In genomic region chr10:3476640-3477448, GRCh38 we compare ENCODE assay signal across 19 cellular contexts.
DNase-seq lines count a peak whose midpoint lies in the region; ATAC-seq, FAIRE-seq and TF ChIP-seq lines count a peak whose summit lies in the region.
"Had no signal": no experiment of that assay in that cellular context is flagged by ENCODE, and none has a peak within 500 bp of the region (broad histone marks: within the 10 kb centered on the region; RNA-seq: fewer than 3 reads in every experiment).

No MANE protein-coding gene starts in this region.

- no peak overlapping the region for H3K27ac ChIP-seq in OCI-LY3 (ENCODE audit: low read length)
- peak overlapping the region; percentile 79 for H3K27ac ChIP-seq in GM12878 (ENCODE audit: control insufficient read depth, insufficient read depth)
- no peak overlapping the region for H3K27ac ChIP-seq in hepatocyte
- peak overlapping the region; percentile 47 for H3K27ac ChIP-seq in suprapubic skin
- H3K27ac ChIP-seq: C4-2B, pancreas, thyroid gland had no signal

- SMC1A ChIA-PET in GM12878 (lab: Charles Lee; ENCODE audit: uncharacterized antibody, unreplicated experiment) = no interaction called here

- peaks cover 0 to 5% (median 0%) of the 10 kb centered on the region in 5 donors for H3K27me3 Mint-ChIP-seq in naive thymus-derived CD8-positive, alpha-beta T cell

- no peaks in the 10 kb centered on the region for H3K36me3 ChIP-seq in OCI-LY3 (replicated peaks; ENCODE audit: low read depth, low read length)
- no peaks in the 10 kb centered on the region for H3K36me3 ChIP-seq in GM12878 (ENCODE audit: control insufficient read depth in 2 of 2, insufficient read depth in 2 of 2, low read length in 1 of 2)
- H3K36me3 ChIP-seq in hepatocyte (replicated peaks; ENCODE audit: insufficient read depth, low read depth) = no peaks in the 10 kb centered on the region
- no peaks in the 10 kb centered on the region for H3K36me3 ChIP-seq in suprapubic skin
- H3K36me3 ChIP-seq: pancreas, thyroid gland had no signal

- H3K79me2 ChIP-seq in OCI-LY3 (ENCODE audit: low read length) (no peaks in the 10 kb centered on the region), GM12878 (ENCODE audit: control insufficient read depth, insufficient read depth, low read length) (no peaks in the 10 kb centered on the region), hepatocyte (no peaks in the 10 kb centered on the region)

- no peak overlapping the region for H3K4me3 Mint-ChIP-seq in naive thymus-derived CD8-positive, alpha-beta T cell
- H3K4me3 Mint-ChIP-seq: activated CD4-positive, alpha-beta T cell treated with anti-CD3 and anti-CD28 coated beads, Interleukin-2, amount 10 ng/mL, durations not matched to agents 7 days and 5 days; IgD-negative memory B cell had no signal

- in situ Hi-C loops in GM12878 (cut with MboI) = no loop called here

- TF ChIP-seq POLR2A in GM12878 (IDR thresholded peaks at IDR 0.05; ENCODE audit: low read depth, low read length) = no peak
- TF ChIP-seq POLR2A in suprapubic skin (IDR thresholded peaks at IDR 0.05) = no peak

- H3K36me3 Mint-ChIP-seq in naive thymus-derived CD8-positive, alpha-beta T cell = no peaks in the 10 kb centered on the region

- ATAC-seq in GM12878 = no peak
- no peak for ATAC-seq in GM18868 (IDR thresholded peaks at IDR 0.05; ENCODE audit: unreplicated experiment)
- ATAC-seq in naive thymus-derived CD8-positive, alpha-beta T cell = no peak
- ATAC-seq: pancreas had no signal

- no peak for TF ChIP-seq RAD21 in GM12878 (IDR thresholded peaks at IDR 0.05; ENCODE audit: insufficient read depth, low read depth, low read length)

- H4K20me1 ChIP-seq in OCI-LY3 (ENCODE audit: insufficient read depth, low read length) (no peaks in the 10 kb centered on the region), GM12878 (ENCODE audit: control insufficient read depth, insufficient read depth) (no peaks in the 10 kb centered on the region), hepatocyte (ENCODE audit: insufficient read depth, poor library complexity, severe bottlenecking) (no peaks in the 10 kb centered on the region)

- H3K4me3 ChIP-seq in OCI-LY3 (ENCODE audit: low read length) (no peak overlapping the region), GM12878 (no peak overlapping the region), hepatocyte (no peak overlapping the region), suprapubic skin (no peak overlapping the region)
- H3K4me3 ChIP-seq: pancreas, thyroid gland had no signal

- H3K4me2 ChIP-seq in OCI-LY3 (ENCODE audit: low read length) (peak overlapping the region; percentile 44), GM12878 (ENCODE audit: control insufficient read depth, insufficient read depth) (peak overlapping the region; percentile 9; the same call in 1 of the 2 replicates), hepatocyte (no peak overlapping the region)

- FAIRE-seq in GM12878 (lab: Jason Lieb, UNC) = no peak
- FAIRE-seq: bronchial epithelial cell, pancreas had no signal

- peaks cover 61% of the 10 kb centered on the region for H3K4me1 ChIP-seq in OCI-LY3 (ENCODE audit: low read length)
- peaks cover 30% of the 10 kb centered on the region for H3K4me1 ChIP-seq in GM12878 (ENCODE audit: control insufficient read depth, insufficient read depth, low read length)
- peaks cover 8% of the 10 kb centered on the region for H3K4me1 ChIP-seq in hepatocyte (ENCODE audit: insufficient read depth)
- H3K4me1 ChIP-seq in suprapubic skin = peaks cover 26% of the 10 kb centered on the region
- H3K4me1 ChIP-seq: thyroid gland had no signal

- 79% methylated on average over 12 of the region's 12 CpGs for WGBS in GM12878 (ENCODE audit: insufficient coverage, insufficient replicate concordance, low lambda C conversion rate, missing lambda C conversion rate)
- WGBS in hepatocyte (ENCODE audit: low lambda C conversion rate, missing lambda C conversion rate) = 82% methylated on average over 12 of the region's 12 CpGs
- 90% methylated on average over 12 of the region's 12 CpGs for WGBS in suprapubic skin

- TF ChIP-seq CTCF in OCI-LY3 (IDR thresholded peaks at IDR 0.05; ENCODE audit: low read depth, low read length) (no peak), GM12878 (IDR thresholded peaks at IDR 0.05 in 2 of 3, conservative IDR thresholded peaks at IDR 0.05 in 1 of 3; ENCODE audit: control insufficient read depth in 2 of 3, extremely low read depth in 1 of 3, insufficient read depth in 1 of 3, low read depth in 3 of 3, low read length in 3 of 3) (no peak), hepatocyte (IDR thresholded peaks at IDR 0.05; ENCODE audit: poor library complexity) (peak; percentile 12), suprapubic skin (IDR thresholded peaks at IDR 0.05) (no peak)

- H3K27me3 ChIP-seq in OCI-LY3 (ENCODE audit: low read depth, low read length) (no peaks in the 10 kb centered on the region), GM12878 (replicated peaks in 1 of 2; ENCODE audit: control insufficient read depth in 2 of 2, insufficient read depth in 2 of 2, low read length in 1 of 2) (no peaks in the 10 kb centered on the region), hepatocyte (no peaks in the 10 kb centered on the region), suprapubic skin (no peaks in the 10 kb centered on the region)
- H3K27me3 ChIP-seq: pancreas, thyroid gland had no signal

- H3K9me2 ChIP-seq in hepatocyte (replicated peaks; ENCODE audit: insufficient read depth) = no peaks in the 10 kb centered on the region

- H3K4me1 Mint-ChIP-seq in naive thymus-derived CD8-positive, alpha-beta T cell = peaks cover 10 to 26% (median 16%) of the 10 kb centered on the region in 4 donors

- no peak overlapping the region for H3K27ac Mint-ChIP-seq in naive thymus-derived CD8-positive, alpha-beta T cell
- H3K27ac Mint-ChIP-seq: activated CD4-positive, alpha-beta T cell treated with anti-CD3 and anti-CD28 coated beads, Interleukin-2, amount 10 ng/mL, durations not matched to agents 7 days and 5 days had no signal

- CTCF ChIA-PET in GM12878 (lab: Yijun Ruan, JAX) = no interaction called here

- DNase-seq in GM12878 (ENCODE audit: low read depth, low spot score) (no peak), hepatocyte (ENCODE audit: low spot score) (no peak), suprapubic skin (ENCODE audit: low spot score in 2 of 2) (no peak)
- DNase-seq in activated naive CD4-positive, alpha-beta T cell (lab: John Stamatoyannopoulos, UW) = no peak
- no peak for DNase-seq in naive thymus-derived CD8-positive, alpha-beta T cell
- DNase-seq: activated CD4-positive, alpha-beta T cell treated with anti-CD3 and anti-CD28 coated beads, Interleukin-2, amount 10 ng/mL, durations not matched to agents 7 days and 5 days; activated CD8-positive, alpha-beta memory T cell treated with anti-CD3 and anti-CD28 coated beads, Interleukin-2, amount 50 U/mL, for 48 hours; activated naive CD4-positive, alpha-beta T cell treated with Interleukin-2 at 50 U/mL for 16 hours; effector CD4-positive, alpha-beta T cell; GOT3; NCI-H1930; NCI-H524; pancreas had no signal

- intact Hi-C loops in GM12878 (cut with micrococcal nuclease; ENCODE audit: unreplicated experiment) = loop anchor here (10.0 kb wide), 1 partner anchor 308 kb away; the partner anchor contains the start of gene KLF6

- no peaks in the 10 kb centered on the region for H3K9me3 ChIP-seq in OCI-LY3 (ENCODE audit: insufficient read depth, low read length)
- no peaks in the 10 kb centered on the region; the same call in 2 of the 3 replicates for H3K9me3 ChIP-seq in GM12878 (replicated peaks; ENCODE audit: control insufficient read depth, insufficient read depth, low read length)
- no peaks in the 10 kb centered on the region for H3K9me3 ChIP-seq in hepatocyte (ENCODE audit: low read depth)
- H3K9me3 ChIP-seq in suprapubic skin = no peaks in the 10 kb centered on the region
- H3K9me3 ChIP-seq: pancreas, thyroid gland had no signal

- RAD21 ChIA-PET in GM12878 (lab: Charles Lee; ENCODE audit: unreplicated experiment) = no interaction called here

- H3K9me3 Mint-ChIP-seq in naive thymus-derived CD8-positive, alpha-beta T cell = no peaks in the 10 kb centered on the region

- no peak overlapping the region for H2AFZ ChIP-seq in OCI-LY3 (ENCODE audit: low read depth, low read length)
- peak overlapping the region; percentile 32 for H2AFZ ChIP-seq in GM12878 (ENCODE audit: control insufficient read depth, low read depth, low read length)
- no peak overlapping the region for H2AFZ ChIP-seq in hepatocyte

- POLR2A ChIA-PET in GM12878 (lab: Charles Lee) = interaction anchor here (0.6 kb wide), 1 partner anchor 741 kb away, joined by 3 read pairs; no protein-coding TSS in a partner anchor
- POLR2A ChIA-PET in naive thymus-derived CD8-positive, alpha-beta T cell (lab: Charles Lee) = no interaction called here

- H3K9ac ChIP-seq in OCI-LY3 (ENCODE audit: low read length) (no peak overlapping the region), GM12878 (ENCODE audit: control insufficient read depth, insufficient read depth, low read length) (no peak overlapping the region)

- no TSS peak for BruUV-seq in GM12878 (replicated peaks; lab: Mats Ljungman, UMichigan)

- TF ChIP-seq EP300 in GM12878 (IDR thresholded peaks at IDR 0.05; ENCODE audit: borderline replicate concordance in 1 of 2, control insufficient read depth in 1 of 2, low read depth in 2 of 2, low read length in 2 of 2) (no peak), suprapubic skin (IDR thresholded peaks at IDR 0.05) (no peak)

TF ChIP-seq in GM12878, 131 proteins besides CTCF, POLR2A, EP300 and RAD21 (continues in another document):
- TF ChIP-seq ZNF217 (IDR thresholded peaks at IDR 0.05) = no peak
- TF ChIP-seq ESRRA (IDR thresholded peaks at IDR 0.05; ENCODE audit: low read length) = no peak
- no peak for TF ChIP-seq BRCA1 (IDR thresholded peaks at IDR 0.05; ENCODE audit: low read depth, low read length)
- TF ChIP-seq MYC (IDR thresholded peaks at IDR 0.05; ENCODE audit: insufficient read depth, insufficient read length, insufficient replicate concordance, low read length, severe bottlenecking) = no peak
- no peak for TF ChIP-seq RB1 (IDR thresholded peaks at IDR 0.05; ENCODE audit: borderline replicate concordance)
- TF ChIP-seq SIX5 (IDR thresholded peaks at IDR 0.05; ENCODE audit: low read depth, low read length, severe bottlenecking) = no peak
- TF ChIP-seq CREM (IDR thresholded peaks at IDR 0.05; ENCODE audit: low read depth) = no peak
- no peak for TF ChIP-seq IRF3 (IDR thresholded peaks at IDR 0.05)

Comparison
In these comparisons a context has a peak if more than half of its experiments do, and no peak if none do; other contexts are left out.
1. H3K27ac ChIP-seq: peak in GM12878 (single experiment) and suprapubic skin (single experiment); none in OCI-LY3 (single experiment) and hepatocyte (single experiment).